Comparison of ENCODE assay signal across 12 cellular contexts in the genomic region with DNA sequence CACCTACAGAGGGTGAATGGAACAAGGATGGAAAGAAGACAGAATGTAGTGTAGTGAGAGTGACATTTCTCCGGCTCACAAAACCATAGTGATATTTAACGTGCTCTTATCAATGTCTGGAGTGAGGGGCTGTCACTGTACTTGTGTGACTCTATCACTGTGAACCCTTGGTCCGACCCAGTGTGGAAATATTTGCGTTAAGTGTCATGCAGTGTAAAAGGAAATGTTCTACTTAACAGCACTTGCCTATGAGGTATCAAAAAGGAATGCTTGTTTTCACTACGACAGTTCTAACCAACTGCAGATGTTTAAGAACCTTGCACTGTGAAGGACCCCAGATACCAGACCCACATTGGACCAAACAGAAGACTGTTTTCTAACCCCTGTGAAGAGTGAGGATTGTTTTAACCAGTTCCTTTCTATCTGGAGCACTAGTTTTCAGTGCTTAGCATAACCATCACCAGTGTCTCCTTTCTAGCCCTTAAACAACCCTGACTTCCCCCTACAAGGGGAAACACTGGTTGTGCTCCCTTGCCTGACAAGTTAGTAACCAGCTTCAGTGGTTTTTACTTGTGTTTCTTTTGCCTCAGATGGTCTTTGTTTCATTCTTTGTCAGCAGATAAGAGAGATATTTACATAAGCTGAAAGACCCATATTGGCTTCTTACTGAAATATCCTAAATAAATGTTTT.
DNase-seq lines count a peak whose midpoint lies in the region; ATAC-seq and TF ChIP-seq lines count a peak whose summit lies in the region.
"Had no signal": no experiment of that assay in that cellular context is flagged by ENCODE, and none has a peak within 500 bp of the region (broad histone marks: within the 10 kb centered on the region; RNA-seq: fewer than 3 reads in every experiment).

No MANE protein-coding gene starts in this region.

- H3K9ac ChIP-seq in MM.1S (ENCODE audit: low read length), result no peak overlapping the region

- H3K36me3 ChIP-seq in cardiac muscle cell (no peaks in the 10 kb centered on the region), left ventricle myocardium inferior (no peaks in the 10 kb centered on the region), RWPE2 (ENCODE audit: low read depth) (no peaks in the 10 kb centered on the region), MM.1S (replicated peaks; ENCODE audit: insufficient read depth, low read length) (no peaks in the 10 kb centered on the region)

- H3K4me2 ChIP-seq in MM.1S (ENCODE audit: low read depth, low read length), result no peak overlapping the region

- H3K9me3 ChIP-seq in cardiac muscle cell (ENCODE audit: low read depth), result no peaks in the 10 kb centered on the region
- H3K9me3 ChIP-seq in left ventricle myocardium inferior (replicated peaks), result no peaks in the 10 kb centered on the region
- no peaks in the 10 kb centered on the region for H3K9me3 ChIP-seq in RWPE2 (ENCODE audit: severe bottlenecking)
- no peaks in the 10 kb centered on the region for H3K9me3 ChIP-seq in MM.1S (replicated peaks; ENCODE audit: insufficient read depth, low read length)
- H3K9me3 ChIP-seq in T-helper 17 cell (ENCODE audit: control insufficient read depth, low read length, poor library complexity, severe bottlenecking), result no peaks in the 10 kb centered on the region

- DNase-seq in cardiac muscle cell (ENCODE audit: low read depth in 1 of 2, low spot score in 1 of 2) (peak; percentile 32 to 94), left ventricle myocardium inferior (no peak), RWPE2 (ENCODE audit: low spot score) (no peak), foreskin fibroblast (peak; percentile 89 to 90), MM.1S (no peak), T-helper 17 cell (no peak), NCI-H146 (lab: John Stamatoyannopoulos, UW) (no peak)
- DNase-seq: AML-193, NCI-H526 had no signal

- H3K36me3 Mint-ChIP-seq in T-helper 17 cell (ENCODE audit: low read depth), result peaks cover 2% of the 10 kb centered on the region
- H3K36me3 Mint-ChIP-seq: activated naive CD8-positive, alpha-beta T cell had no signal

- H3K79me2 ChIP-seq in MM.1S (ENCODE audit: low read length), result no peaks in the 10 kb centered on the region

- ATAC-seq in RWPE2 (ENCODE audit: low read depth), result peak; percentile 90
- no peak for ATAC-seq in activated CD4-positive, CD25-positive, alpha-beta regulatory T cell treated with anti-CD3 and anti-CD28 coated beads, Interleukin-2, amount 50 U/mL, for 24 hours
- no peak for ATAC-seq in T-helper 17 cell

- no peak overlapping the region for H2AFZ ChIP-seq in MM.1S (ENCODE audit: low read length)

- H3K4me1 ChIP-seq in cardiac muscle cell (ENCODE audit: low read depth) (no peaks in the 10 kb centered on the region), left ventricle myocardium inferior (no peaks in the 10 kb centered on the region), RWPE2 (ENCODE audit: insufficient read depth, poor library complexity, severe bottlenecking) (peaks cover 30% of the 10 kb centered on the region), MM.1S (ENCODE audit: low read length) (no peaks in the 10 kb centered on the region)

- H4K20me1 ChIP-seq in MM.1S (ENCODE audit: insufficient read depth, low read length), result no peaks in the 10 kb centered on the region

- peaks cover 36% of the 10 kb centered on the region for H3K27me3 ChIP-seq in cardiac muscle cell
- peaks cover 11% of the 10 kb centered on the region for H3K27me3 ChIP-seq in left ventricle myocardium inferior (ENCODE audit: low read depth)
- H3K27me3 ChIP-seq in RWPE2 (ENCODE audit: insufficient read depth, poor library complexity, severe bottlenecking), result no peaks in the 10 kb centered on the region
- no peaks in the 10 kb centered on the region for H3K27me3 ChIP-seq in MM.1S (replicated peaks; ENCODE audit: insufficient read depth, low read length)

- H3K27ac ChIP-seq in cardiac muscle cell (no peak overlapping the region), left ventricle myocardium inferior (replicated peaks) (no peak overlapping the region), RWPE2 (ENCODE audit: poor library complexity, severe bottlenecking) (peak overlapping the region; percentile 75), MM.1S (ENCODE audit: low read length) (no peak overlapping the region)
- H3K27ac ChIP-seq: VCaP had no signal

- no peak overlapping the region for H3K4me3 ChIP-seq in cardiac muscle cell
- H3K4me3 ChIP-seq in left ventricle myocardium inferior, result no peak overlapping the region
- H3K4me3 ChIP-seq in RWPE2 (ENCODE audit: severe bottlenecking), result no peak overlapping the region
- H3K4me3 ChIP-seq in foreskin fibroblast (ENCODE audit: low read depth in 1 of 2, low read length in 2 of 2), result peak overlapping the region in 1 of 2 donors; percentile 6
- no peak overlapping the region for H3K4me3 ChIP-seq in MM.1S (ENCODE audit: low read length)

- no peak overlapping the region for H3K4me3 Mint-ChIP-seq in T-helper 17 cell
- H3K4me3 Mint-ChIP-seq: activated naive CD8-positive, alpha-beta T cell had no signal

- no peak overlapping the region for H3K27ac Mint-ChIP-seq in T-helper 17 cell
- H3K27ac Mint-ChIP-seq: activated naive CD8-positive, alpha-beta T cell had no signal

- H3K27me3 Mint-ChIP-seq in T-helper 17 cell, result peaks cover 44% of the 10 kb centered on the region

- H3K4me1 Mint-ChIP-seq in T-helper 17 cell, result no peaks in the 10 kb centered on the region

- H3F3A ChIP-seq in MM.1S (ENCODE audit: insufficient read depth, low read length), result no peaks in the 10 kb centered on the region

- TF ChIP-seq CTCF in cardiac muscle cell (IDR thresholded peaks at IDR 0.05; ENCODE audit: low read depth, low read length), result no peak
- no peak for TF ChIP-seq CTCF in left ventricle myocardium inferior (IDR thresholded peaks at IDR 0.05; ENCODE audit: borderline replicate concordance)
- TF ChIP-seq CTCF in RWPE2 (IDR thresholded peaks at IDR 0.05; ENCODE audit: poor library complexity, severe bottlenecking), result no peak
- no peak for TF ChIP-seq CTCF in foreskin fibroblast (IDR thresholded peaks at IDR 0.05; ENCODE audit: low read depth, low read length)
- TF ChIP-seq CTCF in MM.1S (IDR thresholded peaks at IDR 0.05; ENCODE audit: low read length), result no peak

- no peaks in the 10 kb centered on the region for H3K9me2 ChIP-seq in MM.1S (replicated peaks; ENCODE audit: insufficient read depth, low read length)

- intact Hi-C loops in left ventricle myocardium inferior (cut with micrococcal nuclease), result no loop called here

Comparison
In these comparisons a context has a peak if more than half of its experiments do, and no peak if none do; other contexts are left out.
1. DNase-seq: peak in cardiac muscle cell (2 of 2) and foreskin fibroblast (2 of 2); none in left ventricle myocardium inferior (single experiment), RWPE2 (single experiment), MM.1S (single experiment), T-helper 17 cell (0 of 3) and NCI-H146 (single experiment).